ENCODE assay signal across 18 cellular contexts in genomic region chr10:8586504-8586903, GRCh38.
A peak's percentile ranks its signal among the peaks of the same experiment; 100 is the strongest.
DNase-seq lines count a peak whose midpoint lies in the region; ATAC-seq and TF ChIP-seq lines count a peak whose summit lies in the region.
"Had no signal": no experiment of that assay in that cellular context is flagged by ENCODE, and none has a peak within 500 bp of the region (broad histone marks: within the 10 kb centered on the region; RNA-seq: fewer than 3 reads in every experiment).

No MANE protein-coding gene starts in this region.

- ATAC-seq in activated CD4-positive, alpha-beta T cell treated with anti-CD3 and anti-CD28 coated beads for 36 hours: peak; percentile 68
- peak; percentile 80 for ATAC-seq in activated naive CD8-positive, alpha-beta T cell treated with anti-CD3 and anti-CD28 coated beads, Interleukin-2, amount 50 U/mL, for 24 hours
- peak; percentile 72 for ATAC-seq in stimulated activated naive CD8-positive, alpha-beta T cell treated with anti-CD3 and anti-CD28 coated beads, Interleukin-15, Interleukin-2, amounts not matched to agents 100 U/mL and 50 U/mL, for 24 hours
- ATAC-seq in omental fat pad (ENCODE audit: low FRiP score) (no peak), left cardiac atrium (no peak)
- ATAC-seq: GM23338 had no signal

- peaks cover 32% of the 10 kb centered on the region for H3K27me3 Mint-ChIP-seq in activated CD4-positive, alpha-beta T cell treated with anti-CD3 and anti-CD28 coated beads for 36 hours
- H3K27me3 Mint-ChIP-seq in activated naive CD8-positive, alpha-beta T cell treated with anti-CD3 and anti-CD28 coated beads, Interleukin-2, amount 50 U/mL, for 24 hours: peaks cover 31% of the 10 kb centered on the region
- H3K27me3 Mint-ChIP-seq in activated naive CD8-positive, alpha-beta T cell treated with anti-CD3 and anti-CD28 coated beads for 36 hours: peaks cover 46% of the 10 kb centered on the region
- H3K27me3 Mint-ChIP-seq: IgD-negative memory B cell had no signal

- intact Hi-C loops in activated CD4-positive, alpha-beta T cell treated with anti-CD3 and anti-CD28 coated beads for 36 hours (cut with DNase I, micrococcal nuclease): no loop called here
- intact Hi-C loops in left cardiac atrium (cut with DNase I): no loop called here

- peak overlapping the region; percentile 46 for H3K27ac ChIP-seq in epithelial cell of prostate
- H3K27ac ChIP-seq: BLaER1 treated with 17β-estradiol and CSF1 and Interleukin-3, amounts not matched to agents 10 nM and 100 nM had no signal

- H3K4me1 Mint-ChIP-seq in activated CD4-positive, alpha-beta T cell treated with anti-CD3 and anti-CD28 coated beads for 36 hours: peaks cover 9% of the 10 kb centered on the region
- H3K4me1 Mint-ChIP-seq in activated naive CD8-positive, alpha-beta T cell treated with anti-CD3 and anti-CD28 coated beads, Interleukin-2, amount 50 U/mL, for 24 hours: peaks cover 15% of the 10 kb centered on the region
- H3K4me1 Mint-ChIP-seq in activated naive CD8-positive, alpha-beta T cell treated with anti-CD3 and anti-CD28 coated beads for 36 hours: no peaks in the 10 kb centered on the region

- no peaks in the 10 kb centered on the region for H3K36me3 Mint-ChIP-seq in activated CD4-positive, alpha-beta T cell treated with anti-CD3 and anti-CD28 coated beads for 36 hours (ENCODE audit: low read depth)
- H3K36me3 Mint-ChIP-seq in activated naive CD8-positive, alpha-beta T cell treated with anti-CD3 and anti-CD28 coated beads, Interleukin-2, amount 50 U/mL, for 24 hours (ENCODE audit: low read depth): no peaks in the 10 kb centered on the region
- no peaks in the 10 kb centered on the region for H3K36me3 Mint-ChIP-seq in activated naive CD8-positive, alpha-beta T cell treated with anti-CD3 and anti-CD28 coated beads for 36 hours

- TF ChIP-seq CTCF in omental fat pad (IDR thresholded peaks at IDR 0.05): no peak

- H3K9me3 Mint-ChIP-seq in activated CD4-positive, alpha-beta T cell treated with anti-CD3 and anti-CD28 coated beads for 36 hours (ENCODE audit: low read depth): no peaks in the 10 kb centered on the region
- H3K9me3 Mint-ChIP-seq in activated naive CD8-positive, alpha-beta T cell treated with anti-CD3 and anti-CD28 coated beads, Interleukin-2, amount 50 U/mL, for 24 hours: no peaks in the 10 kb centered on the region
- H3K9me3 Mint-ChIP-seq in activated naive CD8-positive, alpha-beta T cell treated with anti-CD3 and anti-CD28 coated beads for 36 hours: no peaks in the 10 kb centered on the region
- H3K9me3 Mint-ChIP-seq: GM23338 had no signal

- no peak overlapping the region for H3K27ac Mint-ChIP-seq in activated CD4-positive, alpha-beta T cell treated with anti-CD3 and anti-CD28 coated beads for 36 hours
- peak overlapping the region; percentile 52 for H3K27ac Mint-ChIP-seq in activated naive CD8-positive, alpha-beta T cell treated with anti-CD3 and anti-CD28 coated beads, Interleukin-2, amount 50 U/mL, for 24 hours
- H3K27ac Mint-ChIP-seq in activated naive CD8-positive, alpha-beta T cell treated with anti-CD3 and anti-CD28 coated beads for 36 hours: no peak overlapping the region
- H3K27ac Mint-ChIP-seq: GM23338 had no signal

- peak; percentile 57 for DNase-seq in activated CD4-positive, alpha-beta T cell treated with anti-CD3 and anti-CD28 coated beads for 36 hours
- DNase-seq in activated CD4-positive, alpha-beta T cell treated with anti-CD3 and anti-CD28 coated beads for 1 hour: no peak
- no peak for DNase-seq in activated naive CD8-positive, alpha-beta T cell treated with anti-CD3 and anti-CD28 coated beads, Interleukin-2, amount 50 U/mL, for 24 hours
- no peak for DNase-seq in activated naive CD8-positive, alpha-beta T cell treated with anti-CD3 and anti-CD28 coated beads for 36 hours
- DNase-seq in epithelial cell of prostate (ENCODE audit: low read depth, low spot score) (no peak), omental fat pad (ENCODE audit: low spot score) (no peak), left cardiac atrium (no peak)
- no peak for DNase-seq in stimulated activated naive CD8-positive, alpha-beta T cell treated with anti-CD3 and anti-CD28 coated beads, Interleukin-15, Interleukin-2, amounts not matched to agents 100 U/mL and 50 U/mL, for 24 hours
- DNase-seq: 8988T, DMS 273 treated with DMSO at 0.1 percent for 48 hours, NCI-H1417, NCI-H1930, NCI-H2171, NCI-H446 treated with DMSO at 0.1 percent for 48 hours, NCI-H748 treated with DMSO at 0.1 percent for 48 hours had no signal

- no peak overlapping the region for H3K4me3 Mint-ChIP-seq in activated CD4-positive, alpha-beta T cell treated with anti-CD3 and anti-CD28 coated beads for 36 hours
- no peak overlapping the region for H3K4me3 Mint-ChIP-seq in activated naive CD8-positive, alpha-beta T cell treated with anti-CD3 and anti-CD28 coated beads, Interleukin-2, amount 50 U/mL, for 24 hours
- no peak overlapping the region for H3K4me3 Mint-ChIP-seq in activated naive CD8-positive, alpha-beta T cell treated with anti-CD3 and anti-CD28 coated beads for 36 hours
- H3K4me3 Mint-ChIP-seq: GM23338, IgD-negative memory B cell had no signal

- CTCF ChIA-PET in activated CD4-positive, alpha-beta T cell treated with anti-CD3 and anti-CD28 coated beads for 36 hours (lab: Charles Lee): no interaction called here

- POLR2A ChIA-PET in activated CD4-positive, alpha-beta T cell treated with anti-CD3 and anti-CD28 coated beads for 36 hours (lab: Charles Lee): no interaction called here

Comparison
In these comparisons a context has a peak if more than half of its experiments do, and no peak if none do; other contexts are left out.
1. ATAC-seq: peak in activated CD4-positive, alpha-beta T cell treated with anti-CD3 and anti-CD28 coated beads for 36 hours (single experiment), activated naive CD8-positive, alpha-beta T cell treated with anti-CD3 and anti-CD28 coated beads, Interleukin-2, amount 50 U/mL, for 24 hours (single experiment) and stimulated activated naive CD8-positive, alpha-beta T cell treated with anti-CD3 and anti-CD28 coated beads, Interleukin-15, Interleukin-2, amounts not matched to agents 100 U/mL and 50 U/mL, for 24 hours (single experiment); none in omental fat pad (single experiment) and left cardiac atrium (0 of 2).